8 cellular contexts compared by ENCODE assay signal in genomic region chr1:161176468-161177111, GRCh38. TPM values are rescaled to one million over a fixed set of nuclear protein-coding genes. Genes with fewer than 3 reads are reported as not detected.
A peak's percentile ranks its signal among the peaks of the same experiment; 100 is the strongest.
DNase-seq lines count a peak whose midpoint lies in the region; ATAC-seq and TF ChIP-seq lines count a peak whose summit lies in the region.

No MANE protein-coding gene starts in this region.

- POLR2A ChIA-PET in IMR-90 (lab: Charles Lee; ENCODE audit: unreplicated experiment) = no interaction called here

- H3K14ac ChIP-seq in IMR-90 (replicated peaks; ENCODE audit: low read depth, low read length) = peak overlapping the region; percentile 91

- H3K9me3 ChIP-seq in BLaER1 (no peaks in the 10 kb centered on the region), IMR-90 (ENCODE audit: control insufficient read depth, insufficient read depth, low read length) (no peaks in the 10 kb centered on the region), mucosa of stomach (ENCODE audit: control insufficient read depth, low read length) (no peaks in the 10 kb centered on the region)

- H3K18ac ChIP-seq in IMR-90 (ENCODE audit: low read depth, low read length) = no peak overlapping the region; the same call in 1 of the 2 replicates

- in situ Hi-C loops in IMR-90 (cut with MboI; ENCODE audit: low sequenced_read_pairs) = no loop called here

- no peak for TF ChIP-seq POLR2A in IMR-90 (IDR thresholded peaks at IDR 0.05; ENCODE audit: low read depth, low read length)

- peaks cover 14 to 39% of the 10 kb centered on the region in 2 experiments for H3K79me1 ChIP-seq in IMR-90 (ENCODE audit: low read depth in 1 of 2, low read length in 2 of 2)

- peak overlapping the region; percentile 90 for H2BK5ac ChIP-seq in IMR-90 (ENCODE audit: low read depth, low read length, poor library complexity, severe bottlenecking)

- H3K4ac ChIP-seq in IMR-90 (ENCODE audit: low read depth, low read length) = peak overlapping the region; percentile 94

- peak overlapping the region; percentile 98 for H3K4me2 ChIP-seq in BLaER1
- peak overlapping the region; percentile 96 for H3K4me2 ChIP-seq in IMR-90 (ENCODE audit: low read depth, low read length)

- H3K56ac ChIP-seq in IMR-90 (ENCODE audit: extremely low read depth, insufficient read depth, low read length) = peak overlapping the region; percentile 80; the same call in 1 of the 2 replicates

- peak overlapping the region; percentile 88 for H3K9ac ChIP-seq in BLaER1
- H3K9ac ChIP-seq in IMR-90 (ENCODE audit: low read depth, low read length) = peak overlapping the region; percentile 99
- H3K9ac ChIP-seq in mucosa of stomach (ENCODE audit: low read length) = peak overlapping the region; percentile 85

- no TSS peak for BruUV-seq in IMR-90 (replicated peaks; lab: Mats Ljungman, UMichigan)

- H2AFZ ChIP-seq in IMR-90 (replicated peaks; ENCODE audit: low read length, poor library complexity) = peak overlapping the region; percentile 100

- H3K27me3 ChIP-seq in BLaER1 (no peaks in the 10 kb centered on the region), IMR-90 (ENCODE audit: control insufficient read depth, insufficient read depth, low read length) (no peaks in the 10 kb centered on the region), mucosa of stomach (ENCODE audit: control insufficient read depth, insufficient read depth, low read length) (no peaks in the 10 kb centered on the region)

- H2BK15ac ChIP-seq in IMR-90 (ENCODE audit: low read depth, low read length) = no peak overlapping the region

- H3K36me3 ChIP-seq in BLaER1 (peaks cover 46% of the 10 kb centered on the region), IMR-90 (ENCODE audit: control insufficient read depth, insufficient read depth, low read length) (peaks cover 26% of the 10 kb centered on the region), mucosa of stomach (ENCODE audit: control insufficient read depth, insufficient read depth, low read length) (peaks cover 4% of the 10 kb centered on the region)

- no CpG with 5 or more reads among the region's 17 CpGs for WGBS in IMR-90 (ENCODE audit: extremely low coverage in 2 of 2, insufficient read length in 1 of 2), 2 experiments

- H2BK20ac ChIP-seq in IMR-90 (ENCODE audit: low read depth, low read length) = no peak overlapping the region

- H3K4me3 ChIP-seq in BLaER1 = peak overlapping the region; percentile 82
- peak overlapping the region; percentile 98 for H3K4me3 ChIP-seq in IMR-90 (ENCODE audit: insufficient read depth, low read depth, low read length)
- H3K4me3 ChIP-seq in choroid plexus epithelial cell (ENCODE audit: low read depth, low read length) = peak overlapping the region; percentile 98
- H3K4me3 ChIP-seq in mucosa of stomach (ENCODE audit: low read length) = peak overlapping the region; percentile 72

- no peak for TF ChIP-seq RAD21 in IMR-90 (IDR thresholded peaks at IDR 0.05; ENCODE audit: low read length)

- H3K27ac ChIP-seq in BLaER1 = peak overlapping the region; percentile 86
- H3K27ac ChIP-seq in IMR-90 (ENCODE audit: insufficient read depth, low read length) = peak overlapping the region; percentile 98

- H3K23ac ChIP-seq in IMR-90 (ENCODE audit: low read depth, low read length) = peak overlapping the region; percentile 94

- H2AK5ac ChIP-seq in IMR-90 (ENCODE audit: low read depth, low read length) = peak overlapping the region; percentile 78

- peaks cover 11% of the 10 kb centered on the region for H3K9me1 ChIP-seq in IMR-90 (ENCODE audit: insufficient read depth, low read length)

- H3K4me1 ChIP-seq in BLaER1 (peaks cover 55% of the 10 kb centered on the region), IMR-90 (ENCODE audit: control insufficient read depth, insufficient read depth, low read length) (peaks cover 17% of the 10 kb centered on the region), mucosa of stomach (ENCODE audit: control insufficient read depth, insufficient read depth, low read length) (peaks cover 12% of the 10 kb centered on the region)

- H4K20me1 ChIP-seq in BLaER1 = peaks cover 18% of the 10 kb centered on the region; the same call in 1 of the 2 replicates
- peaks cover 13% of the 10 kb centered on the region; the same call in 1 of the 2 replicates for H4K20me1 ChIP-seq in IMR-90 (ENCODE audit: insufficient read depth, low read length)

- H2AK9ac ChIP-seq in IMR-90 (replicated peaks; ENCODE audit: low read depth, low read length, poor library complexity) = peak overlapping the region; percentile 97

- TF ChIP-seq CTCF in IMR-90 (conservative IDR thresholded peaks at IDR 0.05; ENCODE audit: low read depth, low read length) (no peak), choroid plexus epithelial cell (conservative IDR thresholded peaks at IDR 0.05; ENCODE audit: low read depth, low read length) (no peak)

- dilution Hi-C loops in IMR-90 (cut with HindIII; ENCODE audit: low sequenced_read_pairs, unreplicated experiment) = no loop called here

- H4K8ac ChIP-seq in IMR-90 (ENCODE audit: low read depth in 2 of 2, low read length in 2 of 2) = peak overlapping the region; percentile 87 to 99; a peak in 2 of 4 replicates

- peak overlapping the region; percentile 98; the same call in 1 of the 2 replicates for H4K5ac ChIP-seq in IMR-90 (ENCODE audit: low read depth, low read length)

- H4K91ac ChIP-seq in IMR-90 (ENCODE audit: insufficient read depth, low read depth, low read length) = peak overlapping the region; percentile 82; the same call in 1 of the 2 replicates

- no peak; the same call in 1 of the 2 replicates for ATAC-seq in IMR-90 (ENCODE audit: low read depth)

- intact Hi-C loops in IMR-90 (cut with micrococcal nuclease) = no loop called here

- DNase-seq in IMR-90 = no peak
- DNase-seq in choroid plexus epithelial cell (ENCODE audit: low read depth) = no peak
- no peak for DNase-seq in NCI-H226
- DNase-seq in NCI-H1092 treated with DMSO at 0.1 percent for 48 hours (lab: John Stamatoyannopoulos, UW) = no peak
- DNase-seq in stimulated activated CD8-positive, alpha-beta memory T cell treated with anti-CD3 and anti-CD28 coated beads, Interleukin-4, amount 100 ng/mL, for 48 hours = no peak
- no peak for DNase-seq in activated CD8-positive, alpha-beta memory T cell treated with anti-CD3 and anti-CD28 coated beads, Interleukin-2, amount 50 U/mL, for 4 hours

- H2BK120ac ChIP-seq in IMR-90 (ENCODE audit: low read depth, low read length) = no peak overlapping the region

- CTCF ChIA-PET in IMR-90 (lab: Yijun Ruan, JAX) = interaction anchor here (1.9 kb wide), 1 partner anchor 10 kb away, joined by 5 read pairs; the partner anchor contains the start of gene PPOX

TF ChIP-seq in IMR-90, 13 proteins besides CTCF, POLR2A, EP300 and RAD21:
- TF ChIP-seq MAZ (IDR thresholded peaks at IDR 0.05; ENCODE audit: borderline replicate concordance, low read depth, low read length) (no peak), MAFK (IDR thresholded peaks at IDR 0.05; ENCODE audit: low read depth, low read length) (no peak), USF2 (IDR thresholded peaks at IDR 0.05; ENCODE audit: low read depth, low read length) (no peak), SMC3 (IDR thresholded peaks at IDR 0.05; ENCODE audit: low read depth, low read length) (no peak), CHD1 (IDR thresholded peaks at IDR 0.05; ENCODE audit: low read depth, low read length) (no peak)

RNA-seq across cellular contexts. Expression of gene B4GALT3, which starts 0.7 kb away (rescaled TPM):
- 11.4 and 19.9 TPM in 2 replicates for total RNA-seq in IMR-90 (2012; rRNA removed)
- polyA plus RNA-seq in IMR-90 (2012; rRNA removed) = 36.0 and 41.5 TPM in 2 replicates
- 43.6 and 51.8 TPM in 2 replicates for polyA plus RNA-seq in IMR-90 (2012; cell fraction: cytosol; rRNA removed)
- polyA plus RNA-seq in IMR-90 (2012; cell fraction: nucleus; rRNA removed; ENCODE audit: low replicate concordance) = 67.0 and 75.3 TPM in 2 replicates

RNA-seq across cellular contexts. Expression of gene PPOX, which starts 10.4 kb away (rescaled TPM):
- total RNA-seq in IMR-90 (2012; rRNA removed) = 6.1 TPM in 2 replicates
- polyA plus RNA-seq in IMR-90 (2012; rRNA removed) = 14.3 and 14.8 TPM in 2 replicates
- polyA plus RNA-seq in IMR-90 (2012; cell fraction: cytosol; rRNA removed) = 6.3 and 12.0 TPM in 2 replicates
- polyA plus RNA-seq in IMR-90 (2012; cell fraction: nucleus; rRNA removed; ENCODE audit: low replicate concordance) = 86.8 and 100 TPM in 2 replicates

RNA-seq across cellular contexts. Expression of gene USP21, which starts 17.3 kb away (rescaled TPM):
- 3.3 and 6.3 TPM in 2 replicates for total RNA-seq in IMR-90 (2012; rRNA removed)
- polyA plus RNA-seq in IMR-90 (2012; rRNA removed) = 23.8 and 24.7 TPM in 2 replicates
- 13.5 and 13.8 TPM in 2 replicates for polyA plus RNA-seq in IMR-90 (2012; cell fraction: cytosol; rRNA removed)
- polyA plus RNA-seq in IMR-90 (2012; cell fraction: nucleus; rRNA removed; ENCODE audit: low replicate concordance) = 69.2 and 96.8 TPM in 2 replicates

RNA-seq across cellular contexts. Expression of gene ADAMTS4, which starts 22.3 kb away (rescaled TPM):
- total RNA-seq in IMR-90 (2012; rRNA removed) = 0.28 and 0.72 TPM in 2 replicates
- 0.39 and 0.40 TPM in 2 replicates for polyA plus RNA-seq in IMR-90 (2012; rRNA removed)
- polyA plus RNA-seq in IMR-90 (2012; cell fraction: cytosol; rRNA removed) = 0.25 and 0.40 TPM in 2 replicates
- 1.4 and 1.6 TPM in 2 replicates for polyA plus RNA-seq in IMR-90 (2012; cell fraction: nucleus; rRNA removed; ENCODE audit: low replicate concordance)

RNA-seq across cellular contexts. Expression of gene UFC1, which starts 22.8 kb away (rescaled TPM):
- total RNA-seq in IMR-90 (2012; rRNA removed) = 134 and 137 TPM in 2 replicates
- polyA plus RNA-seq in IMR-90 (2012; rRNA removed) = 113 and 140 TPM in 2 replicates
- 46.4 and 59.8 TPM in 2 replicates for polyA plus RNA-seq in IMR-90 (2012; cell fraction: cytosol; rRNA removed)
- 10.2 and 65.4 TPM in 2 replicates for polyA plus RNA-seq in IMR-90 (2012; cell fraction: nucleus; rRNA removed; ENCODE audit: low replicate concordance)
